In the genomic region with DNA sequence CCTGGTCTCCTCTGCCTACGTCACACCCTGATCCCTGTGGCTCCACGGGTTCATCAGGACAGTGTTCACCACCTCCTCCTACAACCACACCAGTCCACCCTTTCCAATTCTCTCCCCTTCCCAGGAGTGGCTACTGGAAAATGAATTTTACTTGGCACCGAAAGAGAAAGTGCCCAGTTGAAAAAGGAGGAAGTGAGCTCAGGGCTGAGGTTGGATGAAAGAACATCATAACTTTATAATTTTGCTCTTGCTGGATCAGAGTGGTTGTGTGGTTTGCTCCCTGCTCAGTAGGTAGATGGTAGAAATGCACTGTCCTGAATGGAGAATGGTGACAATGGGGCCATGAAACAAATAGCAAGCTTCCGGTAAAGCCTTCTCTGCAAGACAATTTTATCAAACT, we compare ENCODE assay signal across 14 cellular contexts.
A peak's percentile ranks its signal among the peaks of the same experiment; 100 is the strongest.
DNase-seq lines count a peak whose midpoint lies in the region; ATAC-seq, FAIRE-seq and TF ChIP-seq lines count a peak whose summit lies in the region.
"Had no signal": no experiment of that assay in that cellular context is flagged by ENCODE, and none has a peak within 500 bp of the region (broad histone marks: within the 10 kb centered on the region; RNA-seq: fewer than 3 reads in every experiment).

No MANE protein-coding gene starts in this region.

- no peak overlapping the region for H3K4me2 ChIP-seq in HepG2 (ENCODE audit: low read depth, low read length)
- H3K4me2 ChIP-seq in GM12878 (ENCODE audit: control insufficient read depth, insufficient read depth) = no peak overlapping the region

- no peak overlapping the region for H3K4me3 ChIP-seq in HepG2 (replicated peaks in 1 of 3; ENCODE audit: insufficient read depth in 1 of 3, low read depth in 2 of 3, low read length in 3 of 3)
- H3K4me3 ChIP-seq in right lobe of liver = no peak overlapping the region
- no peak overlapping the region for H3K4me3 ChIP-seq in GM12878
- H3K4me3 ChIP-seq: BLaER1 treated with 17β-estradiol and CSF1 and Interleukin-3, amounts not matched to agents 10 nM and 100 nM had no signal

- WGBS in HepG2 (ENCODE audit: low lambda C conversion rate) = 14% methylated on average over 4 of the region's 4 CpGs
- 61% methylated on average over 3 of the region's 4 CpGs for WGBS in right lobe of liver (ENCODE audit: insufficient coverage, low coverage, low lambda C conversion rate, missing lambda C conversion rate)
- WGBS in GM12878 (ENCODE audit: insufficient coverage, insufficient replicate concordance, low lambda C conversion rate, missing lambda C conversion rate) = 44% methylated on average over 4 of the region's 4 CpGs

- POLR2A ChIA-PET in HepG2 (lab: Yijun Ruan, JAX) = no interaction called here
- POLR2A ChIA-PET in GM12878 (lab: Charles Lee) = no interaction called here
- POLR2A ChIA-PET in HEK293T (lab: Yijun Ruan, JAX) = no interaction called here

- TF ChIP-seq EP300 in HepG2 (IDR thresholded peaks at IDR 0.05; ENCODE audit: low read depth in 2 of 2, low read length in 2 of 2) (no peak), HepG2 (CRISPR knock-in tag; IDR thresholded peaks at IDR 0.05; ENCODE audit: borderline replicate concordance) (no peak), GM12878 (IDR thresholded peaks at IDR 0.05; ENCODE audit: borderline replicate concordance in 1 of 2, control insufficient read depth in 1 of 2, low read depth in 2 of 2, low read length in 2 of 2) (no peak)

- H3K9me3 ChIP-seq in HepG2 (ENCODE audit: low read length) = no peaks in the 10 kb centered on the region; the same call in 1 of the 2 replicates
- no peaks in the 10 kb centered on the region for H3K9me3 ChIP-seq in right lobe of liver
- no peaks in the 10 kb centered on the region; the same call in none of the 3 replicates for H3K9me3 ChIP-seq in GM12878 (replicated peaks; ENCODE audit: control insufficient read depth, insufficient read depth, low read length)

- RAD21 ChIA-PET in GM12878 (lab: Charles Lee; ENCODE audit: unreplicated experiment) = no interaction called here

- H3K27ac ChIP-seq in HepG2 (ENCODE audit: extremely low read length, insufficient read depth, low read length) (no peak overlapping the region), right lobe of liver (no peak overlapping the region), GM12878 (ENCODE audit: control insufficient read depth, insufficient read depth) (no peak overlapping the region)
- H3K27ac ChIP-seq: BLaER1 treated with 17β-estradiol and CSF1 and Interleukin-3, amounts not matched to agents 10 nM and 100 nM had no signal

- H3K9ac ChIP-seq in HepG2 (ENCODE audit: insufficient read depth, low read depth, low read length) = no peak overlapping the region
- no peak overlapping the region for H3K9ac ChIP-seq in GM12878 (ENCODE audit: control insufficient read depth, insufficient read depth, low read length)
- H3K9ac ChIP-seq: BLaER1 treated with 17β-estradiol and CSF1 and Interleukin-3, amounts not matched to agents 10 nM and 100 nM had no signal

- no peak for ATAC-seq in HepG2
- no peak for ATAC-seq in right lobe of liver
- ATAC-seq in GM12878 = peak; percentile 38; the same call in 1 of the 3 replicates
- ATAC-seq in GM19328 (IDR thresholded peaks at IDR 0.05; ENCODE audit: unreplicated experiment) = no peak
- ATAC-seq: CD8-positive, alpha-beta T cell; HCT116 had no signal

- H3K27me3 ChIP-seq in HepG2 (ENCODE audit: control insufficient read depth in 1 of 2, insufficient read depth in 2 of 2, low read length in 2 of 2) = 0 out of 5 replicates have a peak, but pooled peaks cover 0 to 5% of the 10 kb centered on the region in 2 experiments
- H3K27me3 ChIP-seq in right lobe of liver = no peaks in the 10 kb centered on the region
- H3K27me3 ChIP-seq in GM12878 (replicated peaks in 1 of 2; ENCODE audit: control insufficient read depth in 2 of 2, insufficient read depth in 2 of 2, low read length in 1 of 2) = no peaks in the 10 kb centered on the region
- H3K27me3 ChIP-seq: BLaER1 treated with 17β-estradiol and CSF1 and Interleukin-3, amounts not matched to agents 10 nM and 100 nM had no signal

- TF ChIP-seq CTCF in HepG2 (CRISPR knock-in tag; IDR thresholded peaks at IDR 0.05) (no peak), right lobe of liver (IDR thresholded peaks at IDR 0.05) (no peak), GM12878 (IDR thresholded peaks at IDR 0.05 in 2 of 3, conservative IDR thresholded peaks at IDR 0.05 in 1 of 3; ENCODE audit: control insufficient read depth in 2 of 3, extremely low read depth in 1 of 3, insufficient read depth in 1 of 3, low read depth in 3 of 3, low read length in 3 of 3) (no peak)

- FAIRE-seq in HepG2 (lab: Jason Lieb, UNC) (no peak), GM12878 (lab: Jason Lieb, UNC) (no peak)

- SMC1A ChIA-PET in GM12878 (lab: Charles Lee; ENCODE audit: uncharacterized antibody, unreplicated experiment) = interaction anchor here (2.5 kb wide), 1 partner anchor 10 kb away, joined by 6 read pairs; no protein-coding TSS in a partner anchor

- DNase-seq in HepG2 (ENCODE audit: low spot score) (no peak), right lobe of liver (no peak), MV-4-11 (lab: John Stamatoyannopoulos, UW) (peak; percentile 31), GM12878 (ENCODE audit: low read depth, low spot score) (no peak), HEK293T (ENCODE audit: extremely low spot score) (no peak)
- DNase-seq: Calu3; CD8-positive, alpha-beta T cell; DMS79 treated with DMSO at 0.1 percent for 48 hours; GF-D8; GOT3; H7 had no signal

- in situ Hi-C loops in HepG2 (cut with HindIII; ENCODE audit: extremely low pct_ligation_motif_present, low pct_unique_long_range_greater_than_20kb) = no loop called here
- in situ Hi-C loops in GM12878 (cut with MboI) = no loop called here

- intact Hi-C loops in HepG2 (cut with micrococcal nuclease; ENCODE audit: unreplicated experiment) (no loop called here), right lobe of liver (cut with DNase I) (no loop called here), GM12878 (cut with micrococcal nuclease; ENCODE audit: unreplicated experiment) (no loop called here)

- no peaks in the 10 kb centered on the region for H3K4me1 ChIP-seq in HepG2 (ENCODE audit: insufficient read depth, low read length)
- H3K4me1 ChIP-seq in right lobe of liver = no peaks in the 10 kb centered on the region
- no peaks in the 10 kb centered on the region; the same call in 1 of the 2 replicates for H3K4me1 ChIP-seq in GM12878 (ENCODE audit: control insufficient read depth, insufficient read depth, low read length)

- CTCF ChIA-PET in HepG2 (lab: Yijun Ruan, JAX; ENCODE audit: low intra/inter-chr PET ratio, low total read pairs) = no interaction called here
- CTCF ChIA-PET in GM12878 (lab: Yijun Ruan, JAX) = no interaction called here
- CTCF ChIA-PET in HEK293T (lab: Yijun Ruan, JAX) = interaction anchor here (0.8 kb wide), 1 partner anchor 344 kb away, joined by 3 read pairs; no protein-coding TSS in a partner anchor

- no peak for TF ChIP-seq POLR2A in HepG2 (IDR thresholded peaks at IDR 0.05; ENCODE audit: insufficient read depth in 1 of 2, low read depth in 2 of 2, low read length in 2 of 2)
- no peak for TF ChIP-seq POLR2A in right lobe of liver (IDR thresholded peaks at IDR 0.05)
- TF ChIP-seq POLR2A in GM12878 (IDR thresholded peaks at IDR 0.05; ENCODE audit: low read depth, low read length) = no peak

- no TSS peak for BruUV-seq in HepG2 (replicated peaks; lab: Mats Ljungman, UMichigan)
- BruUV-seq in GM12878 (replicated peaks; lab: Mats Ljungman, UMichigan) = no TSS peak

- H2AFZ ChIP-seq in HepG2 (ENCODE audit: low read length) = no peak overlapping the region
- no peak overlapping the region for H2AFZ ChIP-seq in GM12878 (ENCODE audit: control insufficient read depth, low read depth, low read length)

- H4K20me1 ChIP-seq in HepG2 (ENCODE audit: insufficient read depth, low read length) (no peaks in the 10 kb centered on the region), GM12878 (ENCODE audit: control insufficient read depth, insufficient read depth) (no peaks in the 10 kb centered on the region)
- H4K20me1 ChIP-seq: BLaER1 treated with 17β-estradiol and CSF1 and Interleukin-3, amounts not matched to agents 10 nM and 100 nM had no signal

- TF ChIP-seq RAD21 in HepG2 (CRISPR knock-in tag; IDR thresholded peaks at IDR 0.05) (no peak), GM12878 (IDR thresholded peaks at IDR 0.05; ENCODE audit: insufficient read depth, low read depth, low read length) (no peak)

- H3K36me3 ChIP-seq in HepG2 (replicated peaks in 1 of 2; ENCODE audit: control insufficient read depth in 1 of 2, insufficient read depth in 2 of 2, low read length in 2 of 2) = no peaks in the 10 kb centered on the region
- no peaks in the 10 kb centered on the region for H3K36me3 ChIP-seq in right lobe of liver
- no peaks in the 10 kb centered on the region for H3K36me3 ChIP-seq in GM12878 (ENCODE audit: control insufficient read depth in 2 of 2, insufficient read depth in 2 of 2, low read length in 1 of 2)
- H3K36me3 ChIP-seq: BLaER1 treated with 17β-estradiol and CSF1 and Interleukin-3, amounts not matched to agents 10 nM and 100 nM had no signal

- H3K79me2 ChIP-seq in HepG2 (ENCODE audit: insufficient read depth, low read length) (no peaks in the 10 kb centered on the region), GM12878 (ENCODE audit: control insufficient read depth, insufficient read depth, low read length) (no peaks in the 10 kb centered on the region)

TF ChIP-seq in HepG2, 621 proteins besides CTCF, POLR2A, EP300 and RAD21:
- no peak for TF ChIP-seq ZNF780A (CRISPR knock-in tag; IDR thresholded peaks at IDR 0.05)
- peak; percentile 49 for TF ChIP-seq CREB1 (IDR thresholded peaks at IDR 0.05)
- TF ChIP-seq CREB1 (CRISPR knock-in tag; IDR thresholded peaks at IDR 0.05) = no peak
TF ChIP-seq in HepG2: peak in this region for 1.

TF ChIP-seq in GM12878, 131 proteins besides CTCF, POLR2A, EP300 and RAD21 (continues in another document):
- no peak for TF ChIP-seq STAT1 (conservative IDR thresholded peaks at IDR 0.05)
- no peak for TF ChIP-seq CEBPB (IDR thresholded peaks at IDR 0.05; ENCODE audit: borderline replicate concordance in 1 of 2, low read depth in 2 of 2, low read length in 2 of 2)
- TF ChIP-seq IKZF2 (IDR thresholded peaks at IDR 0.05) = peak; percentile 31 to 32; a peak in 1 of 4 replicates

TF ChIP-seq in HEK293T, 16 proteins besides CTCF, POLR2A, EP300 and RAD21 (continues in another document):
- TF ChIP-seq FOXM1 (IDR thresholded peaks at IDR 0.05; ENCODE audit: borderline replicate concordance) (no peak), BHLHE40 (IDR thresholded peaks at IDR 0.05; ENCODE audit: borderline replicate concordance) (no peak), ELF4 (IDR thresholded peaks at IDR 0.05) (no peak), ARNT (IDR thresholded peaks at IDR 0.05) (no peak), NFRKB (IDR thresholded peaks at IDR 0.05) (no peak), HDGF (IDR thresholded peaks at IDR 0.05; ENCODE audit: borderline replicate concordance) (no peak), CTBP1 (IDR thresholded peaks at IDR 0.05; ENCODE audit: borderline replicate concordance) (no peak), FOXA1 (IDR thresholded peaks at IDR 0.05) (no peak), FOXK2 (IDR thresholded peaks at IDR 0.05) (no peak), TARDBP (IDR thresholded peaks at IDR 0.05) (no peak), L3MBTL2 (conservative IDR thresholded peaks at IDR 0.05) (no peak), LEF1 (IDR thresholded peaks at IDR 0.05; ENCODE audit: borderline replicate concordance) (no peak), SP1 (IDR thresholded peaks at IDR 0.05) (no peak)
